Comparison of ENCODE assay signal across 9 cellular contexts in genomic region chr14:103872492-103873113, GRCh38. TPM values are rescaled to one million over a fixed set of nuclear protein-coding genes. Genes with fewer than 3 reads are reported as not detected.
DNase-seq lines count a peak whose midpoint lies in the region; ATAC-seq and TF ChIP-seq lines count a peak whose summit lies in the region.
"Had no signal": no experiment of that assay in that cellular context is flagged by ENCODE, and none has a peak within 500 bp of the region (broad histone marks: within the 10 kb centered on the region; RNA-seq: fewer than 3 reads in every experiment).

No MANE protein-coding gene starts in this region.

- H3K9me3 ChIP-seq in duodenal mucosa (ENCODE audit: control insufficient read depth in 1 of 2, low read length in 2 of 2) (no peaks in the 10 kb centered on the region), trophoblast cell (ENCODE audit: insufficient read depth, low read depth, low read length) (no peaks in the 10 kb centered on the region)

- DNase-seq in GM12864 (ENCODE audit: low read depth) (no peak), trophoblast cell (no peak), lower leg skin (ENCODE audit: low spot score in 2 of 2) (no peak), HK-2 (ENCODE audit: unreplicated experiment) (no peak), A172 (ENCODE audit: low spot score) (no peak)
- no peak for DNase-seq in stimulated activated CD4-positive, alpha-beta T cell treated with anti-CD3 and anti-CD28 coated beads, Interleukin-15, amount 100 ng/mL, for 24 hours

- H3K79me2 ChIP-seq in trophoblast cell (ENCODE audit: control insufficient read depth, insufficient read depth, low read length, poor library complexity): no peaks in the 10 kb centered on the region

- H3K18ac ChIP-seq in trophoblast cell (ENCODE audit: low read length): no peak overlapping the region

- H2AK5ac ChIP-seq in trophoblast cell (ENCODE audit: low read length): no peak overlapping the region

- TF ChIP-seq CTCF in GM12864 (IDR thresholded peaks at IDR 0.05; ENCODE audit: low read depth, low read length, missing control alignments) (no peak), lower leg skin (IDR thresholded peaks at IDR 0.05) (no peak)

- TF ChIP-seq POLR2A in lower leg skin (IDR thresholded peaks at IDR 0.05): no peak

- no peak overlapping the region for H3K4ac ChIP-seq in trophoblast cell (ENCODE audit: low read depth, low read length)

- H3K79me1 ChIP-seq in trophoblast cell (ENCODE audit: low read length): no peaks in the 10 kb centered on the region

- no peaks in the 10 kb centered on the region for H3K36me3 ChIP-seq in duodenal mucosa (ENCODE audit: control insufficient read depth in 1 of 2, insufficient read depth in 2 of 2, low read length in 2 of 2)
- no peaks in the 10 kb centered on the region for H3K36me3 ChIP-seq in trophoblast cell (ENCODE audit: control insufficient read depth in 1 of 2, insufficient read depth in 2 of 2, low read length in 2 of 2)

- no peak overlapping the region for H2BK12ac ChIP-seq in trophoblast cell (ENCODE audit: low read length)

- H4K12ac ChIP-seq in trophoblast cell (ENCODE audit: low read depth, low read length): no peak overlapping the region

- intact Hi-C loops in lower leg skin (cut with DNase I; ENCODE audit: low total_unique reads): no loop called here

- peak overlapping the region; percentile 64 for H4K8ac ChIP-seq in trophoblast cell (ENCODE audit: low read depth, low read length)

- peak overlapping the region; percentile 16 for H3K14ac ChIP-seq in trophoblast cell (ENCODE audit: low read length)

- H3K4me1 ChIP-seq in duodenal mucosa (ENCODE audit: control insufficient read depth in 1 of 2, insufficient read depth in 2 of 2, low read length in 2 of 2): peaks cover 19 to 33% of the 10 kb centered on the region in 2 donors
- peaks cover 10 to 12% of the 10 kb centered on the region in 2 experiments for H3K4me1 ChIP-seq in trophoblast cell (ENCODE audit: control insufficient read depth in 1 of 2, insufficient read depth in 2 of 2, low read length in 2 of 2)

- no CpG with 5 or more reads among the region's 12 CpGs for WGBS in trophoblast cell (ENCODE audit: extremely low coverage, insufficient coverage, insufficient read length)
- 58 to 61% methylated on average over 12 of the region's 12 CpGs for WGBS in lower leg skin, 2 donors

- peak overlapping the region; percentile 66 for H2AFZ ChIP-seq in trophoblast cell (ENCODE audit: insufficient read depth, low read length, poor library complexity)

- H3K4me3 ChIP-seq in GM12864 (ENCODE audit: low read depth, low read length): peak overlapping the region; percentile 85
- H3K4me3 ChIP-seq in duodenal mucosa (ENCODE audit: low read depth in 1 of 2, low read length in 2 of 2): peak overlapping the region; percentile 76 to 78
- no peak overlapping the region for H3K4me3 ChIP-seq in trophoblast cell (ENCODE audit: low read depth, low read length)
- no peak overlapping the region for H3K4me3 ChIP-seq in lower leg skin (ENCODE audit: low read depth, poor library complexity, severe bottlenecking)

- no peaks in the 10 kb centered on the region for H3K27me3 ChIP-seq in duodenal mucosa (ENCODE audit: control insufficient read depth in 1 of 2, insufficient read depth in 2 of 2, low read length in 2 of 2)
- H3K27me3 ChIP-seq in trophoblast cell (ENCODE audit: insufficient read depth, low read length): no peaks in the 10 kb centered on the region

- H3K23ac ChIP-seq in trophoblast cell (ENCODE audit: low read length): no peak overlapping the region

- no peak overlapping the region for H2BK120ac ChIP-seq in trophoblast cell (ENCODE audit: insufficient read depth, low read length, poor library complexity)

- no peak overlapping the region for H4K91ac ChIP-seq in trophoblast cell (ENCODE audit: low read depth, low read length)

- H2BK5ac ChIP-seq in trophoblast cell (ENCODE audit: low read depth, low read length, poor library complexity): no peak overlapping the region

- H3K9ac ChIP-seq in duodenal mucosa (ENCODE audit: low read depth in 1 of 2, low read length in 2 of 2) (peak overlapping the region; percentile 63 to 85), trophoblast cell (ENCODE audit: low read length) (no peak overlapping the region)

- H3K27ac ChIP-seq in duodenal mucosa (ENCODE audit: low read depth, low read length) (peak overlapping the region; percentile 23), trophoblast cell (ENCODE audit: low read depth, low read length) (no peak overlapping the region)

- peak overlapping the region; percentile 50 for H3K4me2 ChIP-seq in trophoblast cell (ENCODE audit: low read length)

- peak; percentile 28 for ATAC-seq in HG03095 (IDR thresholded peaks at IDR 0.05; ENCODE audit: unreplicated experiment)

RNA-seq across cellular contexts. Expression of gene PPP1R13B, which starts 25.2 kb away (rescaled TPM):
- 7.6 and 7.8 TPM in 2 replicates for polyA plus RNA-seq in trophoblast cell (2013)
- total RNA-seq in lower leg skin: 10 to 100 TPM; 28.9 to 55.8 (median 41.5) TPM
- total RNA-seq in A172 (2014; rRNA removed; shearing (Covaris generic)): 4.0 and 4.8 TPM in 2 replicates

RNA-seq across cellular contexts. Expression of gene TDRD9, which starts 55.7 kb away (rescaled TPM):
- not detected in 2 replicates for polyA plus RNA-seq in trophoblast cell (2013)
- total RNA-seq in lower leg skin: under 1 TPM; 0.15 to 0.49 (median 0.16) TPM
- total RNA-seq in A172 (2014; rRNA removed; shearing (Covaris generic)): not detected in 2 replicates
- total RNA-seq: RPMI7951 had no signal

Comparison
In these comparisons a context has a peak if more than half of its experiments do, and no peak if none do; other contexts are left out.
1. H3K4me3 ChIP-seq: peak in GM12864 (single experiment) and duodenal mucosa (2 of 2); none in trophoblast cell (single experiment) and lower leg skin (single experiment).